In genomic region chr2:235302263-235302662, GRCh38 we compare ENCODE assay signal across 28 cellular contexts.
DNase-seq lines count a peak whose midpoint lies in the region; ATAC-seq, FAIRE-seq and TF ChIP-seq lines count a peak whose summit lies in the region.
"Had no signal": no experiment of that assay in that cellular context is flagged by ENCODE, and none has a peak within 500 bp of the region (broad histone marks: within the 10 kb centered on the region; RNA-seq: fewer than 3 reads in every experiment).

No MANE protein-coding gene starts in this region.

- no peak for TF ChIP-seq CTCF in HepG2 (CRISPR knock-in tag; IDR thresholded peaks at IDR 0.05)
- TF ChIP-seq CTCF in right lobe of liver (IDR thresholded peaks at IDR 0.05), result no peak
- TF ChIP-seq CTCF in neural progenitor cell (IDR thresholded peaks at IDR 0.05), result no peak
- TF ChIP-seq CTCF in suprapubic skin (IDR thresholded peaks at IDR 0.05), result no peak
- no peak for TF ChIP-seq CTCF in esophagus muscularis mucosa (IDR thresholded peaks at IDR 0.05)

- CTCF ChIA-PET in HepG2 (lab: Yijun Ruan, JAX; ENCODE audit: low intra/inter-chr PET ratio, low total read pairs), result no interaction called here

- no peaks in the 10 kb centered on the region for H3K36me3 ChIP-seq in HepG2 (replicated peaks in 1 of 2; ENCODE audit: control insufficient read depth in 1 of 2, insufficient read depth in 2 of 2, low read length in 2 of 2)
- no peaks in the 10 kb centered on the region for H3K36me3 ChIP-seq in right lobe of liver
- no peaks in the 10 kb centered on the region for H3K36me3 ChIP-seq in neural progenitor cell
- H3K36me3 ChIP-seq in suprapubic skin, result no peaks in the 10 kb centered on the region
- no peaks in the 10 kb centered on the region for H3K36me3 ChIP-seq in esophagus muscularis mucosa
- H3K36me3 ChIP-seq: BE2C, BLaER1 had no signal

- H3K4me3 Mint-ChIP-seq in neural progenitor cell, result no peak overlapping the region
- H3K4me3 Mint-ChIP-seq: CD14-positive monocyte; CD4-positive, alpha-beta memory T cell; CD4-positive, CD25-positive, alpha-beta regulatory T cell; CD8-positive, alpha-beta memory T cell had no signal

- no TSS peak for BruUV-seq in HepG2 (replicated peaks; lab: Mats Ljungman, UMichigan)

- POLR2A ChIA-PET in HepG2 (lab: Yijun Ruan, JAX), result no interaction called here

- H4K20me1 ChIP-seq in HepG2 (ENCODE audit: insufficient read depth, low read length) (no peaks in the 10 kb centered on the region), neural progenitor cell (ENCODE audit: low read depth) (no peaks in the 10 kb centered on the region)
- H4K20me1 ChIP-seq: BLaER1 had no signal

- intact Hi-C loops in HepG2 (cut with micrococcal nuclease; ENCODE audit: unreplicated experiment), result no loop called here
- intact Hi-C loops in right lobe of liver (cut with DNase I), result no loop called here
- intact Hi-C loops in esophagus muscularis mucosa (cut with DNase I), result no loop called here

- H3K27me3 ChIP-seq in HepG2 (ENCODE audit: control insufficient read depth in 1 of 2, insufficient read depth in 2 of 2, low read length in 2 of 2) (peaks cover 3 to 39% of the 10 kb centered on the region in 2 experiments), right lobe of liver (no peaks in the 10 kb centered on the region), neural progenitor cell (no peaks in the 10 kb centered on the region), suprapubic skin (peaks cover 34% of the 10 kb centered on the region), esophagus muscularis mucosa (peaks cover 0 to 41% (median 0%) of the 10 kb centered on the region in 4 donors)
- H3K27me3 ChIP-seq: BE2C, BLaER1 had no signal

- no peak for FAIRE-seq in HepG2 (lab: Jason Lieb, UNC)
- FAIRE-seq: A204.1, GM12878, GM12892, GM18507 had no signal

- H3K27me3 Mint-ChIP-seq in neural progenitor cell (ENCODE audit: insufficient read depth, low read depth), result peaks cover 8% of the 10 kb centered on the region
- H3K27me3 Mint-ChIP-seq: CD4-positive, CD25-positive, alpha-beta regulatory T cell had no signal

- H3K4me1 Mint-ChIP-seq in neural progenitor cell, result no peaks in the 10 kb centered on the region
- H3K4me1 Mint-ChIP-seq: CD14-positive monocyte; CD4-positive, alpha-beta memory T cell; CD4-positive, CD25-positive, alpha-beta regulatory T cell; CD8-positive, alpha-beta memory T cell had no signal

- H3K4me2 ChIP-seq in HepG2 (ENCODE audit: low read depth, low read length), result no peak overlapping the region
- H3K4me2 ChIP-seq in neural progenitor cell, result no peak overlapping the region
- H3K4me2 ChIP-seq: BLaER1 had no signal

- H3K4me3 ChIP-seq in HepG2 (replicated peaks in 1 of 3; ENCODE audit: insufficient read depth in 1 of 3, low read depth in 2 of 3, low read length in 3 of 3) (no peak overlapping the region), right lobe of liver (no peak overlapping the region), neural progenitor cell (no peak overlapping the region), suprapubic skin (no peak overlapping the region), esophagus muscularis mucosa (no peak overlapping the region)
- H3K4me3 ChIP-seq: BLaER1, GM12878 had no signal

- TF ChIP-seq EP300 in HepG2 (IDR thresholded peaks at IDR 0.05; ENCODE audit: low read depth in 2 of 2, low read length in 2 of 2) (no peak), HepG2 (CRISPR knock-in tag; IDR thresholded peaks at IDR 0.05; ENCODE audit: borderline replicate concordance) (no peak), suprapubic skin (IDR thresholded peaks at IDR 0.05) (no peak), esophagus muscularis mucosa (IDR thresholded peaks at IDR 0.05) (no peak)

- peaks cover 2% of the 10 kb centered on the region for H3K36me3 Mint-ChIP-seq in neural progenitor cell
- H3K36me3 Mint-ChIP-seq: CD14-positive monocyte; CD4-positive, alpha-beta memory T cell; CD4-positive, CD25-positive, alpha-beta regulatory T cell; CD8-positive, alpha-beta memory T cell had no signal

- H3K9me3 Mint-ChIP-seq in neural progenitor cell, result peaks cover 5% of the 10 kb centered on the region

- peak overlapping the region; percentile 14 for H3K27ac Mint-ChIP-seq in neural progenitor cell
- H3K27ac Mint-ChIP-seq: CD14-positive monocyte; CD4-positive, alpha-beta memory T cell; CD4-positive, CD25-positive, alpha-beta regulatory T cell; CD8-positive, alpha-beta memory T cell had no signal

- peak; percentile 32; the same call in 1 of the 3 replicates for ATAC-seq in HepG2
- no peak for ATAC-seq in right lobe of liver
- ATAC-seq: GM12878 had no signal

- H3F3A ChIP-seq in neural progenitor cell (ENCODE audit: low read depth), result no peaks in the 10 kb centered on the region

- no peak for TF ChIP-seq RAD21 in HepG2 (CRISPR knock-in tag; IDR thresholded peaks at IDR 0.05)

- H3K79me2 ChIP-seq in HepG2 (ENCODE audit: insufficient read depth, low read length), result no peaks in the 10 kb centered on the region
- no peaks in the 10 kb centered on the region for H3K79me2 ChIP-seq in neural progenitor cell (ENCODE audit: low read depth)

- DNase-seq in HepG2 (ENCODE audit: low spot score), result no peak
- no peak for DNase-seq in right lobe of liver
- no peak for DNase-seq in neural progenitor cell (ENCODE audit: low spot score)
- DNase-seq in renal cortical epithelial cell (ENCODE audit: low read depth), result peak; percentile 27
- DNase-seq in suprapubic skin (ENCODE audit: low spot score in 2 of 2), result no peak
- no peak for DNase-seq in esophagus muscularis mucosa (ENCODE audit: extremely low spot score)
- no peak for DNase-seq in hypothalamus (lab: John Stamatoyannopoulos, UW)
- DNase-seq: 8988T; ACHN; BE2C; C1 segment of cervical spinal cord; CD4-positive, alpha-beta memory T cell; CD4-positive, CD25-positive, alpha-beta regulatory T cell; CD8-positive, alpha-beta memory T cell; COR-L47; DMS 273 treated with DMSO at 0.1 percent for 48 hours; DMS153; DMS53; DMS79; DND-41; EL; GDM1 had no signal

- WGBS in HepG2 (ENCODE audit: low lambda C conversion rate), result 64% methylated on average over 9 of the region's 9 CpGs
- 81% methylated on average over 5 of the region's 9 CpGs for WGBS in right lobe of liver (ENCODE audit: insufficient coverage, low coverage, low lambda C conversion rate, missing lambda C conversion rate)
- 91% methylated on average over 9 of the region's 9 CpGs for WGBS in suprapubic skin
- WGBS in esophagus muscularis mucosa, result 90% methylated on average over 9 of the region's 9 CpGs

- H3K4me1 ChIP-seq in HepG2 (ENCODE audit: insufficient read depth, low read length) (no peaks in the 10 kb centered on the region), right lobe of liver (no peaks in the 10 kb centered on the region), neural progenitor cell (no peaks in the 10 kb centered on the region), suprapubic skin (no peaks in the 10 kb centered on the region), esophagus muscularis mucosa (no peaks in the 10 kb centered on the region)
- H3K4me1 ChIP-seq: BE2C had no signal

- H3K27ac ChIP-seq in HepG2 (ENCODE audit: extremely low read length, insufficient read depth, low read length), result no peak overlapping the region
- no peak overlapping the region for H3K27ac ChIP-seq in right lobe of liver
- no peak overlapping the region for H3K27ac ChIP-seq in neural progenitor cell
- H3K27ac ChIP-seq in suprapubic skin, result no peak overlapping the region
- H3K27ac ChIP-seq in esophagus muscularis mucosa (replicated peaks in 1 of 4), result no peak overlapping the region
- H3K27ac ChIP-seq: BLaER1 had no signal

- no peak overlapping the region for H3K9ac ChIP-seq in HepG2 (ENCODE audit: insufficient read depth, low read depth, low read length)
- H3K9ac ChIP-seq in neural progenitor cell, result no peak overlapping the region
- H3K9ac ChIP-seq: BLaER1 had no signal

- TF ChIP-seq POLR2A in HepG2 (IDR thresholded peaks at IDR 0.05; ENCODE audit: insufficient read depth in 1 of 2, low read depth in 2 of 2, low read length in 2 of 2) (no peak), right lobe of liver (IDR thresholded peaks at IDR 0.05) (no peak), suprapubic skin (IDR thresholded peaks at IDR 0.05) (no peak), esophagus muscularis mucosa (IDR thresholded peaks at IDR 0.05; ENCODE audit: low read depth) (no peak)

- H2AFZ ChIP-seq in HepG2 (ENCODE audit: low read length), result no peak overlapping the region
- H2AFZ ChIP-seq in neural progenitor cell (replicated peaks), result no peak overlapping the region

- in situ Hi-C loops in HepG2 (cut with HindIII; ENCODE audit: extremely low pct_ligation_motif_present, low pct_unique_long_range_greater_than_20kb), result no loop called here

- H3K9me3 ChIP-seq in HepG2 (ENCODE audit: low read length) (no peaks in the 10 kb centered on the region), right lobe of liver (no peaks in the 10 kb centered on the region), neural progenitor cell (ENCODE audit: low read depth) (no peaks in the 10 kb centered on the region), suprapubic skin (no peaks in the 10 kb centered on the region), esophagus muscularis mucosa (no peaks in the 10 kb centered on the region)
- H3K9me3 ChIP-seq: BE2C had no signal

TF ChIP-seq in HepG2, 621 proteins besides CTCF, POLR2A, EP300 and RAD21:
- TF ChIP-seq HNRNPK (IDR thresholded peaks at IDR 0.05; ENCODE audit: low read depth, low read length, poor library complexity, severe bottlenecking), result peak; percentile 6
- no peak for TF ChIP-seq PPARG (CRISPR knock-in tag; conservative IDR thresholded peaks at IDR 0.05)
- no peak for TF ChIP-seq ZBTB21 (CRISPR knock-in tag; IDR thresholded peaks at IDR 0.05)
- no peak for TF ChIP-seq ZBTB2 (CRISPR knock-in tag; IDR thresholded peaks at IDR 0.05; ENCODE audit: low read depth)
